1 cellular context compared by ENCODE assay signal in genomic region chr2:240930631-240931318, GRCh38.
TF ChIP-seq lines count a peak whose summit lies in the region.

No MANE protein-coding gene starts in this region.

TF ChIP-seq in H1, 55 proteins besides CTCF, POLR2A, EP300 and RAD21:
- TF ChIP-seq GABPA (IDR thresholded peaks at IDR 0.05; ENCODE audit: borderline replicate concordance, insufficient read depth, low read length) = no peak
- no peak for TF ChIP-seq NANOG (IDR thresholded peaks at IDR 0.05; ENCODE audit: insufficient read depth, low read depth, low read length, poor library complexity, severe bottlenecking)
- no peak for TF ChIP-seq CBX5 (IDR thresholded peaks at IDR 0.05; ENCODE audit: low read depth, low read length)
- TF ChIP-seq SP1 (IDR thresholded peaks at IDR 0.05; ENCODE audit: low read depth, low read length) = no peak
- TF ChIP-seq TEAD4 (IDR thresholded peaks at IDR 0.05; ENCODE audit: low read depth, low read length) = no peak
- no peak for TF ChIP-seq POLR2AphosphoS5 (IDR thresholded peaks at IDR 0.05; ENCODE audit: low read depth, low read length)
- TF ChIP-seq SP2 (IDR thresholded peaks at IDR 0.05; ENCODE audit: low read length) = no peak
- no peak for TF ChIP-seq POU5F1 (IDR thresholded peaks at IDR 0.05; ENCODE audit: low read depth, low read length)
- no peak for TF ChIP-seq RXRA (IDR thresholded peaks at IDR 0.05; ENCODE audit: insufficient read depth, low read depth, low read length)
- TF ChIP-seq SIX5 (IDR thresholded peaks at IDR 0.05; ENCODE audit: low read depth, low read length) = no peak
- no peak for TF ChIP-seq EGR1 (IDR thresholded peaks at IDR 0.05; ENCODE audit: borderline replicate concordance, low read depth, low read length)
- no peak for TF ChIP-seq BCL11A (IDR thresholded peaks at IDR 0.05; ENCODE audit: low read depth in 2 of 2, low read length in 2 of 2)
